In the genomic region with DNA sequence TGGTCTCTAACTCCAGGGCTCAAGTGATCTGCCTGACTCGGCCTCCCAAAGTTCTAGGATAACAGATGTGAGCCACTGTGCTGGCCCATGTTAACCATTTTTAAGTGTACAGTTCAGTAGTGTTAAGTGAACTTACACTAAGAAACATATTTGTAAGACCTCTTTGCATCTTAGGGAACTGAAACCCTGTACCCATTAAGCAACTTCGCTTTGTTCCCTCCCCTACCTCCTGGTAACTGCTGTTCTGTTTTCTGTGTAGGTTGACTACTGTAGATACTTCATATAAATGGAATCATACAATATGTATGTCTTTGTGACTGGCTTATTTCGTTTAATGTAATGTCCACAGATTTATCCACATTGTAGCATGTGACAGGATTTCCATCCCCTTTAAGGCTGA, we compare ENCODE assay signal across 24 cellular contexts. TPM values are rescaled to one million over a fixed set of nuclear protein-coding genes. Genes with fewer than 3 reads are reported as not detected.
DNase-seq lines count a peak whose midpoint lies in the region; ATAC-seq and TF ChIP-seq lines count a peak whose summit lies in the region.
"Had no signal": no experiment of that assay in that cellular context is flagged by ENCODE, and none has a peak within 500 bp of the region (broad histone marks: within the 10 kb centered on the region; RNA-seq: fewer than 3 reads in every experiment).

No MANE protein-coding gene starts in this region.

- H3K9me3 ChIP-seq in OCI-LY7 (ENCODE audit: low read length) = no peaks in the 10 kb centered on the region
- H3K9me3 ChIP-seq: adrenal gland, pancreas, thoracic aorta had no signal

- peaks cover 65% of the 10 kb centered on the region; the same call in 1 of the 2 replicates for H3K79me2 ChIP-seq in OCI-LY7 (ENCODE audit: insufficient read depth, low read depth, low read length)

- TF ChIP-seq CTCF in GM13976 (IDR thresholded peaks at IDR 0.05; ENCODE audit: borderline replicate concordance, control extremely low read depth, extremely low read depth, insufficient read depth, missing control alignments) (no peak), OCI-LY7 (conservative IDR thresholded peaks at IDR 0.05; ENCODE audit: low read length) (no peak)

- ATAC-seq in HG03354 (IDR thresholded peaks at IDR 0.05; ENCODE audit: poor library complexity, severe bottlenecking, unreplicated experiment) (peak; percentile 58), naive B cell (ENCODE audit: low read depth in 2 of 2) (peak; percentile 99 to 100), left ventricle myocardium superior (no peak), GM21447 (IDR thresholded peaks at IDR 0.05; ENCODE audit: unreplicated experiment) (no peak), HG03039 (IDR thresholded peaks at IDR 0.05; ENCODE audit: unreplicated experiment) (no peak)
- ATAC-seq: T-cell had no signal

- H4K20me1 ChIP-seq in OCI-LY7 (ENCODE audit: insufficient read depth, low read length) = no peaks in the 10 kb centered on the region

- peaks cover 12% of the 10 kb centered on the region for H3K4me1 ChIP-seq in OCI-LY7 (ENCODE audit: insufficient read depth, low read length, poor library complexity, severe bottlenecking)
- H3K4me1 ChIP-seq: pancreas had no signal

- H3K27ac Mint-ChIP-seq in naive B cell = peak overlapping the region in 5 of 6 donors; percentile 13 to 90 (median 54)
- H3K27ac Mint-ChIP-seq: T-cell had no signal

- peaks cover 0 to 15% of the 10 kb centered on the region in 2 donors for H3K36me3 Mint-ChIP-seq in naive B cell

- no peak overlapping the region for H3K4me3 ChIP-seq in OCI-LY7 (ENCODE audit: low read depth, low read length, poor library complexity, severe bottlenecking)
- H3K4me3 ChIP-seq: adrenal gland, dorsolateral prefrontal cortex, pancreas, thoracic aorta had no signal

- H3K36me3 ChIP-seq in OCI-LY7 (ENCODE audit: insufficient read depth, low read length) = peaks cover 83% of the 10 kb centered on the region

- peak overlapping the region in 4 of 8 donors; percentile 46 to 82 (median 66) for H3K4me3 Mint-ChIP-seq in naive B cell
- H3K4me3 Mint-ChIP-seq: T-cell had no signal

- CTCF ChIA-PET in OCI-LY7 (lab: Charles Lee; ENCODE audit: unreplicated experiment) = no interaction called here

- POLR2A ChIA-PET in OCI-LY7 (lab: Charles Lee) = interaction anchor here (0.7 kb wide), 1 partner anchor 77 kb away, joined by 3 read pairs; no protein-coding TSS in a partner anchor

- intact Hi-C loops in OCI-LY7 (cut with micrococcal nuclease; ENCODE audit: unreplicated experiment) = no loop called here
- intact Hi-C loops in left ventricle myocardium superior (cut with micrococcal nuclease) = no loop called here

- peak overlapping the region; percentile 55 for H3K27ac ChIP-seq in OCI-LY7 (ENCODE audit: low read depth, low read length, poor library complexity, severe bottlenecking)
- H3K27ac ChIP-seq: adrenal gland, dorsolateral prefrontal cortex, pancreas, thoracic aorta had no signal

- peak overlapping the region; percentile 55; the same call in 1 of the 2 replicates for H3K4me2 ChIP-seq in OCI-LY7 (ENCODE audit: low read length)

- DNase-seq in GM13976 (ENCODE audit: low spot score) (peak; percentile 71), OCI-LY7 (ENCODE audit: low spot score) (peak; percentile 72), naive B cell (peak; percentile 37), left ventricle myocardium superior (no peak), foreskin melanocyte (no peak)
- DNase-seq: adrenal gland; dorsolateral prefrontal cortex; NCI-H2029 treated with DMSO at 0.1 percent for 48 hours; NCI-H69; pancreas; stimulated activated CD4-positive, alpha-beta T cell treated with anti-CD3 and anti-CD28 coated beads, Interleukin-4, amount 100 ng/mL, for 1 hour; T-cell had no signal

- H3K9me3 Mint-ChIP-seq in naive B cell = no peaks in the 10 kb centered on the region
- H3K9me3 Mint-ChIP-seq: T-cell had no signal

- H2AFZ ChIP-seq in OCI-LY7 (ENCODE audit: low read length) = no peak overlapping the region

- no peaks in the 10 kb centered on the region for H3K27me3 Mint-ChIP-seq in naive B cell
- H3K27me3 Mint-ChIP-seq: T-cell had no signal

- H3K4me1 Mint-ChIP-seq in naive B cell = peaks cover 10 to 19% (median 10%) of the 10 kb centered on the region in 3 donors

- no TSS peak for BruUV-seq in OCI-LY7 (replicated peaks; lab: Mats Ljungman, UMichigan)

- H3K9me2 ChIP-seq in OCI-LY7 (ENCODE audit: insufficient read depth, low read length) = no peaks in the 10 kb centered on the region

- in situ Hi-C loops in GM13976 (cut with MboI; ENCODE audit: low sequenced_read_pairs, unreplicated experiment) = no loop called here

RNA-seq across cellular contexts. Expression of a gene that starts 11.0 kb away (rescaled TPM):
- 65.7 and 89.3 TPM in 2 replicates for total RNA-seq in OCI-LY7 (2014; rRNA removed; shearing (Covaris generic))
- total RNA-seq in OCI-LY7 (2022) (96.0 and 106 TPM in 2 replicates), left ventricle myocardium superior (73.3 TPM)
- polyA plus RNA-seq in naive B cell (ENCODE audit: low read depth in 6 of 6) = 100 to 1,000 TPM in 1 of 6 donors, 10 to 100 TPM in 5; 73.5 to 110 (median 86.7) TPM

RNA-seq across cellular contexts. Expression of a gene that starts 18.8 kb away (rescaled TPM):
- total RNA-seq in OCI-LY7 (2014; rRNA removed; shearing (Covaris generic)) = not detected in 2 replicates
- total RNA-seq in OCI-LY7 (2022) (not detected in 2 replicates), left ventricle myocardium superior (5.3 TPM)
- polyA plus RNA-seq in naive B cell (ENCODE audit: low read depth in 6 of 6) = not detected
- total RNA-seq: activated CD8-positive, alpha-beta memory T cell treated with anti-CD3 and anti-CD28 coated beads for 36 hours; glomerular endothelial cell; lower leg skin; MCF 10A; myocyte; RPMI7951; skeletal muscle tissue; T-cell; thoracic aorta had no signal
- polyA plus RNA-seq: esophagus had no signal

RNA-seq across cellular contexts. Expression of a gene that starts 27.7 kb away (rescaled TPM):
- total RNA-seq in OCI-LY7 (2014; rRNA removed; shearing (Covaris generic)) = not detected in 2 replicates
- total RNA-seq in OCI-LY7 (2022) (not detected in 2 replicates), left ventricle myocardium superior (0.37 TPM)
- 1 to 10 TPM in 5 of 6 donors, not detected in 1; 1.2 to 2.5 (median 2.2) TPM for polyA plus RNA-seq in naive B cell (ENCODE audit: low read depth in 6 of 6)
- total RNA-seq: glomerular endothelial cell, myocyte, RPMI7951, skeletal muscle tissue, thoracic aorta had no signal

RNA-seq across cellular contexts. Expression of a gene that starts 32.3 kb away (rescaled TPM):
- total RNA-seq in OCI-LY7 (2014; rRNA removed; shearing (Covaris generic)) = 9.2 and 13.8 TPM in 2 replicates
- 15.2 and 17.4 TPM in 2 replicates for total RNA-seq in OCI-LY7 (2022)
- 10 to 100 TPM; 11.0 to 22.1 (median 15.5) TPM for polyA plus RNA-seq in naive B cell (ENCODE audit: low read depth in 6 of 6)
- 10.2 TPM for total RNA-seq in left ventricle myocardium superior

RNA-seq across cellular contexts. Expression of a gene that starts 42.5 kb away (rescaled TPM):
- total RNA-seq in OCI-LY7 (2014; rRNA removed; shearing (Covaris generic)) = 17.5 and 18.1 TPM in 2 replicates
- 43.7 and 46.6 TPM in 2 replicates for total RNA-seq in OCI-LY7 (2022)
- 10 to 100 TPM in 3 of 6 donors, 1 to 10 TPM in 3; 3.4 to 15.1 (median 10.1) TPM for polyA plus RNA-seq in naive B cell (ENCODE audit: low read depth in 6 of 6)
- 16.4 TPM for total RNA-seq in left ventricle myocardium superior

Comparison
In these comparisons a context has a peak if more than half of its experiments do, and no peak if none do; other contexts are left out.
1. DNase-seq: peak in GM13976 (single experiment), OCI-LY7 (single experiment) and naive B cell (single experiment); none in left ventricle myocardium superior (single experiment) and foreskin melanocyte (single experiment).
2. ATAC-seq: peak in HG03354 (single experiment) and naive B cell (2 of 2); none in left ventricle myocardium superior (single experiment), GM21447 (single experiment) and HG03039 (single experiment).